In the genomic region with DNA sequence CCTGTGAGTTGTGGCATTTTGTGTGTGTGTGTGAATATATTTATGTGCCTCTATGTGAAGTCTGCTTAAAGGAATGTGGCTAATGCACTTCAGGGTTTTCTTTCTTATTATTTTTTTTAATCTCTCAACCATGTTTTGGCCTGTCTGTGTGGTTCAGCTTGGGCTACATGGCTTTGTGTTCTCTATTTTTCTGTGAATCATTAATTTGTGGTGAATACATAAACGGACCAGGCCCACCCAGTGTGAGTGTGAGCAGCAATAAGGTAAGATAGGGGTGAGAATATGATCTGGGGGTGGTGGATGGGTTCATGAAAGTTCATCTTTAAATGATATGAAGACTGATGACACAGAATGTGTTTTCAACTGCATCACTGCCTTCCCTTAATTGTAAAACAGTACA, we compare ENCODE assay signal across 26 cellular contexts.
DNase-seq lines count a peak whose midpoint lies in the region; ATAC-seq lines count a peak whose summit lies in the region.
"Had no signal": no experiment of that assay in that cellular context is flagged by ENCODE, and none has a peak within 500 bp of the region (broad histone marks: within the 10 kb centered on the region; RNA-seq: fewer than 3 reads in every experiment).

No MANE protein-coding gene starts in this region.

- ATAC-seq in GM19372 (IDR thresholded peaks at IDR 0.05; ENCODE audit: low read depth, unreplicated experiment): peak; percentile 85
- ATAC-seq in GM21619 (IDR thresholded peaks at IDR 0.05; ENCODE audit: unreplicated experiment): peak; percentile 79
- peak; percentile 95 for ATAC-seq in HG03175 (IDR thresholded peaks at IDR 0.05; ENCODE audit: unreplicated experiment)
- ATAC-seq in HG03378 (IDR thresholded peaks at IDR 0.05; ENCODE audit: unreplicated experiment): no peak
- ATAC-seq in activated CD4-positive, CD25-positive, alpha-beta regulatory T cell treated with anti-CD3 and anti-CD28 coated beads, Interleukin-2, amount 50 U/mL, for 24 hours: no peak
- no peak for ATAC-seq in HG03521 (IDR thresholded peaks at IDR 0.05; ENCODE audit: unreplicated experiment)
- ATAC-seq: A549, GM12878, Right ventricle myocardium inferior had no signal

- DNase-seq in kidney glomerular epithelial cell (lab: John Stamatoyannopoulos, UW): peak; percentile 50
- DNase-seq: AML-193; CD4-positive, alpha-beta T cell; DMS79; EL; GDM1; GM23248; H7; Karpas-422; NCI-H1092; NCI-H1417 treated with DMSO at 0.1 percent for 48 hours; NCI-H1694 treated with DMSO at 0.1 percent for 48 hours; NCI-H2081; NCI-H2227 treated with DMSO at 0.1 percent for 48 hours; NCI-H526 treated with DMSO at 0.1 percent for 48 hours; PC-9; T-helper 1 cell had no signal

Comparison
In these comparisons a context has a peak if more than half of its experiments do, and no peak if none do; other contexts are left out.
1. ATAC-seq: peak in GM19372 (single experiment), GM21619 (single experiment) and HG03175 (single experiment); none in HG03378 (single experiment), activated CD4-positive, CD25-positive, alpha-beta regulatory T cell treated with anti-CD3 and anti-CD28 coated beads, Interleukin-2, amount 50 U/mL, for 24 hours (0 of 2) and HG03521 (single experiment).